26 cellular contexts compared by ENCODE assay signal in the genomic region with DNA sequence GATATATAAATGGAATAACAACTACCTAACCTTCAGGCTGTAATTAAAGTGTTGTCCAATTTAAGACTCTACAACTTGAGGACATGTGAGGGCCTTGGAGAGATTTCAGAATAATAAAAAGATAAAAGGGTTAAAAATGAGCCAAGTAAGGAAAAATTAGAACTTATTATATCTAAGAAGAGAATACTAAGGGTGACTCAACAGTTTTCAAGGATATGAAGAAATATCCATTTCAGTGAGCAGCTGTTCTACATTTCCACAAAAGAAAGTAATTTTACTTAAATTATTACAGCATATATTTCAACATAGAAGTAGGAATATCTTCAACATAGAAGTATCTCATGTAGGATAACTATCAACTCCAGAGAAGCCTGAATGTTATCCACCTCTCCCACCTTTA. TPM values are rescaled to one million over a fixed set of nuclear protein-coding genes. Genes with fewer than 3 reads are reported as not detected.
DNase-seq lines count a peak whose midpoint lies in the region; FAIRE-seq and TF ChIP-seq lines count a peak whose summit lies in the region.
"Had no signal": no experiment of that assay in that cellular context is flagged by ENCODE, and none has a peak within 500 bp of the region (broad histone marks: within the 10 kb centered on the region; RNA-seq: fewer than 3 reads in every experiment).

No MANE protein-coding gene starts in this region.

- peak overlapping the region; percentile 14 for H3K9ac ChIP-seq in adipocyte (ENCODE audit: low read length)

- FAIRE-seq in GM12891 (lab: Jason Lieb, UNC), result peak; percentile 65
- FAIRE-seq: frontal cortex, H54, TTC549 had no signal

- H3K9me3 ChIP-seq in adipocyte (ENCODE audit: control insufficient read depth, low read length) (no peaks in the 10 kb centered on the region), MG63 (no peaks in the 10 kb centered on the region)
- H3K9me3 ChIP-seq: adrenal gland, ovary, sigmoid colon had no signal

- peak; percentile 15 for DNase-seq in AG20443 (ENCODE audit: low spot score)
- no peak for DNase-seq in GM12891 (ENCODE audit: insufficient read length, low spot score)
- DNase-seq in adipocyte (ENCODE audit: low read depth), result peak; percentile 76
- DNase-seq in iris pigment epithelial cell (ENCODE audit: low read depth), result peak; percentile 61
- no peak for DNase-seq in SK-N-DZ (ENCODE audit: low spot score)
- DNase-seq in DMS79 (lab: John Stamatoyannopoulos, UW), result no peak
- no peak for DNase-seq in MG63
- DNase-seq: activated CD4-positive, alpha-beta T cell treated with anti-CD3 and anti-CD28 coated beads, Interleukin-2, amount 50 U/mL, for 48 hours; activated T-cell treated with anti-CD3 and anti-CD28 coated beads, Interleukin-2, amount 50 U/mL, for 4 hours; adrenal gland; cerebellar nuclear complex; NCI-H1930; ovary; sigmoid colon; stimulated activated CD4-positive, alpha-beta T cell treated with anti-CD3 and anti-CD28 coated beads, Interleukin-4, amount 100 ng/mL, for 4 hours had no signal

- peaks cover 23% of the 10 kb centered on the region for H3K36me3 ChIP-seq in adipocyte (ENCODE audit: control insufficient read depth, insufficient read depth, low read length, severe bottlenecking)
- no peaks in the 10 kb centered on the region; the same call in 1 of the 2 replicates for H3K36me3 ChIP-seq in MG63
- H3K36me3 ChIP-seq: ovary had no signal

- H3K4me1 ChIP-seq in adipocyte (ENCODE audit: control insufficient read depth, insufficient read depth, low read length), result peaks cover 13% of the 10 kb centered on the region
- H3K4me1 ChIP-seq: adrenal gland, sigmoid colon had no signal

- no peak overlapping the region for H3K4me3 ChIP-seq in adipocyte (ENCODE audit: low read length)
- no peak overlapping the region for H3K4me3 ChIP-seq in MG63
- H3K4me3 ChIP-seq: adrenal gland, ovary, sigmoid colon had no signal

- TF ChIP-seq POLR2A in GM12891 (IDR thresholded peaks at IDR 0.05; ENCODE audit: low read depth, low read length), result no peak

- no peaks in the 10 kb centered on the region for H3K27me3 ChIP-seq in adipocyte (replicated peaks; ENCODE audit: control insufficient read depth, insufficient read depth, low read length)
- H3K27me3 ChIP-seq in MG63, result no peaks in the 10 kb centered on the region
- H3K27me3 ChIP-seq: ovary, sigmoid colon had no signal

TF ChIP-seq in GM12891, 5 proteins besides CTCF, POLR2A, EP300 and RAD21:
- TF ChIP-seq SPI1 (IDR thresholded peaks at IDR 0.05; ENCODE audit: low read depth, low read length) (no peak), POLR2AphosphoS5 (IDR thresholded peaks at IDR 0.05; ENCODE audit: low read depth, low read length) (no peak), PAX5 (IDR thresholded peaks at IDR 0.05; ENCODE audit: insufficient read depth, low read length, severe bottlenecking) (no peak), POU2F2 (IDR thresholded peaks at IDR 0.05; ENCODE audit: low read depth, low read length) (no peak), TAF1 (IDR thresholded peaks at IDR 0.05; ENCODE audit: low read depth, low read length) (no peak)

RNA-seq across cellular contexts. Expression of a gene that starts 11.3 kb away (rescaled TPM):
- 31.6 TPM for polyA plus RNA-seq in GM12891 (2012; ENCODE audit: low read depth, missing spikeins)
- 49.3 and 64.5 TPM in 2 replicates for polyA plus RNA-seq in SK-N-DZ (2014; cell fraction: cytosol; rRNA removed)
- polyA plus RNA-seq in SK-N-DZ (2014; cell fraction: nucleus; rRNA removed), result 15.0 and 34.3 TPM in 2 replicates
- total RNA-seq in MG63 (2014; rRNA removed; shearing (Covaris generic); ENCODE audit: low replicate concordance), result 35.4 and 101 TPM in 2 replicates

RNA-seq across cellular contexts. Expression of a gene that starts 38.8 kb away (rescaled TPM):
- polyA plus RNA-seq in GM12891 (2012; ENCODE audit: low read depth, missing spikeins), result 2.4 TPM
- polyA plus RNA-seq in SK-N-DZ (2014; cell fraction: cytosol; rRNA removed), result 10.5 and 10.7 TPM in 2 replicates
- 7.4 and 10.3 TPM in 2 replicates for polyA plus RNA-seq in SK-N-DZ (2014; cell fraction: nucleus; rRNA removed)
- total RNA-seq in MG63 (2014; rRNA removed; shearing (Covaris generic); ENCODE audit: low replicate concordance), result 3.8 and 4.9 TPM in 2 replicates

RNA-seq across cellular contexts. Expression of a gene that starts 49.7 kb away (rescaled TPM):
- polyA plus RNA-seq in GM12891 (2012; ENCODE audit: low read depth, missing spikeins), result 4.8 TPM
- polyA plus RNA-seq in SK-N-DZ (2014; cell fraction: cytosol; rRNA removed), result not detected in 2 replicates
- polyA plus RNA-seq in SK-N-DZ (2014; cell fraction: nucleus; rRNA removed), result not detected in 2 replicates
- total RNA-seq in MG63 (2014; rRNA removed; shearing (Covaris generic); ENCODE audit: low replicate concordance), result not detected in 2 replicates
- total RNA-seq: adrenal gland, Daoy, frontal cortex, HT1080, left lobe of liver, M059J, mucosa of gallbladder, NCI-H460, ovary, sigmoid colon, SK-MEL-5, temporal lobe had no signal
- polyA plus RNA-seq: ovary had no signal

RNA-seq across cellular contexts. Expression of a gene that starts 54.5 kb away (rescaled TPM):
- 243 TPM for polyA plus RNA-seq in GM12891 (2012; ENCODE audit: low read depth, missing spikeins)
- polyA plus RNA-seq in SK-N-DZ (2014; cell fraction: cytosol; rRNA removed), result not detected in 2 replicates
- polyA plus RNA-seq in SK-N-DZ (2014; cell fraction: nucleus; rRNA removed), result 0.94 TPM in 1 of 2 replicates, not detected in the other
- total RNA-seq in MG63 (2014; rRNA removed; shearing (Covaris generic); ENCODE audit: low replicate concordance), result not detected in 2 replicates
- total RNA-seq: Daoy, frontal cortex, HT1080, NCI-H460, SK-MEL-5 had no signal

Comparison
In these comparisons a context has a peak if more than half of its experiments do, and no peak if none do; other contexts are left out.
1. DNase-seq: peak in AG20443 (single experiment), adipocyte (single experiment) and iris pigment epithelial cell (single experiment); none in GM12891 (single experiment), SK-N-DZ (single experiment), DMS79 (single experiment) and MG63 (single experiment).